ENCODE assay signal across 30 cellular contexts in genomic region chr9:95040106-95040505, GRCh38.
DNase-seq lines count a peak whose midpoint lies in the region; ATAC-seq, FAIRE-seq and TF ChIP-seq lines count a peak whose summit lies in the region.
"Had no signal": no experiment of that assay in that cellular context is flagged by ENCODE, and none has a peak within 500 bp of the region (broad histone marks: within the 10 kb centered on the region; RNA-seq: fewer than 3 reads in every experiment).

No MANE protein-coding gene starts in this region.

- H3K4me2 ChIP-seq in keratinocyte (ENCODE audit: control insufficient read depth, extremely low read depth, insufficient read depth, low read depth, low read length) = no peak overlapping the region
- H3K4me2 ChIP-seq: neural progenitor cell had no signal

- H2AFZ ChIP-seq in keratinocyte (ENCODE audit: control insufficient read depth, low read length) = no peak overlapping the region
- H2AFZ ChIP-seq: neural progenitor cell had no signal

- H3K27ac ChIP-seq in left ventricle myocardium inferior (replicated peaks) (peak overlapping the region; percentile 47), heart right ventricle (peak overlapping the region in 4 of 10 donors; percentile 13 to 53 (median 29)), keratinocyte (ENCODE audit: control insufficient read depth, insufficient read depth, low read length) (peak overlapping the region; percentile 3), gastrocnemius medialis (peak overlapping the region; percentile 70 to 98 (median 92)), uterus (peak overlapping the region; percentile 6 to 55), aorta (ENCODE audit: low read depth in 1 of 2, low read length in 2 of 2) (peak overlapping the region in 1 of 2 donors; percentile 77)
- H3K27ac ChIP-seq: neural progenitor cell, WERI-Rb-1 had no signal

- H3K27me3 ChIP-seq in left ventricle myocardium inferior (ENCODE audit: low read depth) (no peaks in the 10 kb centered on the region), heart right ventricle (no peaks in the 10 kb centered on the region), keratinocyte (ENCODE audit: control insufficient read depth, extremely low read depth, insufficient read depth, low read length) (no peaks in the 10 kb centered on the region), gastrocnemius medialis (no peaks in the 10 kb centered on the region), uterus (no peaks in the 10 kb centered on the region), aorta (ENCODE audit: control insufficient read depth in 1 of 2, insufficient read depth in 2 of 2, low read length in 1 of 2) (no peaks in the 10 kb centered on the region)
- H3K27me3 ChIP-seq: upper lobe of left lung had no signal

- no peak overlapping the region for H3K9ac ChIP-seq in keratinocyte (ENCODE audit: control insufficient read depth, extremely low read depth, insufficient read depth, low read length)
- H3K9ac ChIP-seq: neural progenitor cell had no signal

- FAIRE-seq in keratinocyte (lab: Jason Lieb, UNC) = no peak

- no peak for TF ChIP-seq POLR2A in gastrocnemius medialis (IDR thresholded peaks at IDR 0.05)
- no peak for TF ChIP-seq POLR2A in uterus (IDR thresholded peaks at IDR 0.05)

- intact Hi-C loops in left ventricle myocardium inferior (cut with micrococcal nuclease) (no loop called here), heart right ventricle (cut with DNase I) (no loop called here), gastrocnemius medialis (cut with DNase I; ENCODE audit: low total_unique reads) (no loop called here), uterus (cut with DNase I; ENCODE audit: low total_unique reads) (no loop called here), aorta (cut with DNase I) (loop anchor here in 1 of 2 donors (5.0 kb wide), 1 partner anchor 42 kb away; no protein-coding TSS in a partner anchor)

- no peaks in the 10 kb centered on the region for H3K9me1 ChIP-seq in keratinocyte (ENCODE audit: control insufficient read depth, extremely low read depth, insufficient read depth, low read length)

- no peaks in the 10 kb centered on the region for H3K9me3 ChIP-seq in left ventricle myocardium inferior (replicated peaks)
- H3K9me3 ChIP-seq in heart right ventricle = no peaks in the 10 kb centered on the region
- no peaks in the 10 kb centered on the region for H3K9me3 ChIP-seq in keratinocyte (ENCODE audit: control insufficient read depth, low read depth, low read length)
- H3K9me3 ChIP-seq in gastrocnemius medialis = no peaks in the 10 kb centered on the region
- no peaks in the 10 kb centered on the region for H3K9me3 ChIP-seq in uterus
- H3K9me3 ChIP-seq in aorta (ENCODE audit: control insufficient read depth, low read length) = no peaks in the 10 kb centered on the region
- H3K9me3 ChIP-seq: upper lobe of left lung had no signal

- in situ Hi-C loops in gastrocnemius medialis (cut with MboI; ENCODE audit: low sequenced_read_pairs in 4 of 4) = loop anchor here in 1 of 4 donors (25.0 kb wide), 1 partner anchor 253 kb away; no protein-coding TSS in a partner anchor

- no peak for DNase-seq in left ventricle myocardium inferior
- no peak for DNase-seq in heart right ventricle
- DNase-seq in keratinocyte (ENCODE audit: low read depth, low spot score) = no peak
- no peak for DNase-seq in gastrocnemius medialis
- no peak for DNase-seq in uterus
- DNase-seq in aorta = no peak
- DNase-seq in stimulated activated CD4-positive, alpha-beta T cell treated with anti-CD3 and anti-CD28 coated beads, Interleukin-4, amount 100 ng/mL, for 1 hour = no peak
- DNase-seq: activated CD4-positive, alpha-beta T cell treated with anti-CD3 and anti-CD28 coated beads, Interleukin-2, amount 10 ng/mL, durations not matched to agents 24 days and 14 days; activated CD8-positive, alpha-beta memory T cell treated with anti-CD3 and anti-CD28 coated beads, Interleukin-2, amount 10 ng/mL, durations not matched to agents 7 days and 5 days; activated naive CD4-positive, alpha-beta T cell treated with anti-CD3 and anti-CD28 coated beads, Interleukin-2, amount 10 ng/mL, durations not matched to agents 7 days and 5 days; activated T-cell treated with anti-CD3 and anti-CD28 coated beads, Interleukin-2, amount 50 U/mL, for 72 hours; AML-193; CD4-positive, alpha-beta memory T cell; central memory CD4-positive, alpha-beta T cell; effector CD4-positive, alpha-beta T cell; EL; foreskin fibroblast; hypothalamus; NCI-H1048; NCI-H187 treated with DMSO at 0.1 percent for 48 hours; NCI-H774; stimulated activated CD4-positive, alpha-beta T cell treated with anti-CD3 and anti-CD28 coated beads, Interleukin-2, amount 100 ng/mL, for 48 hours; stimulated activated naive B cell treated with anti-CD40 and anti-IgM and Interleukin-4, amounts not matched to agents 10 μg/mL and 1 μg/mL and 100 μg/mL, for 72 hours; upper lobe of left lung; WERI-Rb-1 had no signal

- no peak for TF ChIP-seq CTCF in left ventricle myocardium inferior (IDR thresholded peaks at IDR 0.05; ENCODE audit: borderline replicate concordance)
- no peak for TF ChIP-seq CTCF in heart right ventricle (IDR thresholded peaks at IDR 0.05)
- TF ChIP-seq CTCF in keratinocyte (optimal IDR thresholded peaks at IDR 0.05 in 1 of 3, IDR thresholded peaks at IDR 0.05 in 1 of 3, conservative IDR thresholded peaks at IDR 0.05 in 1 of 3; ENCODE audit: extremely low read depth in 1 of 3, insufficient read depth in 2 of 3, low read length in 3 of 3) = no peak
- no peak for TF ChIP-seq CTCF in gastrocnemius medialis (IDR thresholded peaks at IDR 0.05 in 4 of 5, conservative IDR thresholded peaks at IDR 0.05 in 1 of 5)
- no peak for TF ChIP-seq CTCF in uterus (IDR thresholded peaks at IDR 0.05)

- H3K4me1 ChIP-seq in left ventricle myocardium inferior (peaks cover 99% of the 10 kb centered on the region), heart right ventricle (peaks cover 21 to 98% (median 68%) of the 10 kb centered on the region in 9 donors), keratinocyte (ENCODE audit: control insufficient read depth, extremely low read depth, insufficient read depth, low read length) (peaks cover 45% of the 10 kb centered on the region), gastrocnemius medialis (peaks cover 69 to 78% of the 10 kb centered on the region in 2 donors), uterus (peaks cover 0 to 13% of the 10 kb centered on the region in 2 donors), aorta (ENCODE audit: control insufficient read depth in 1 of 2, insufficient read depth in 2 of 2, low read length in 2 of 2) (no peaks in the 10 kb centered on the region)
- H3K4me1 ChIP-seq: neural progenitor cell had no signal

- H4K20me1 ChIP-seq in keratinocyte (ENCODE audit: control insufficient read depth, extremely low read depth, insufficient read depth, low read length) = no peaks in the 10 kb centered on the region

- ATAC-seq in heart right ventricle (no peak), gastrocnemius medialis (no peak), aorta (ENCODE audit: low FRiP score) (no peak), GM19455 (IDR thresholded peaks at IDR 0.05; ENCODE audit: unreplicated experiment) (no peak)
- ATAC-seq: activated CD8-positive, alpha-beta memory T cell treated with anti-CD3 and anti-CD28 coated beads, Interleukin-2, amount 10 ng/mL, durations not matched to agents 7 days and 5 days; activated T-cell treated with anti-CD3 and anti-CD28 coated beads, Interleukin-2, amount 50 U/mL, for 72 hours; HCT116; stimulated activated naive B cell treated with anti-CD40 and anti-IgM and Interleukin-4, amounts not matched to agents 10 μg/mL and 1 μg/mL and 100 μg/mL, for 72 hours had no signal

- H3K36me3 ChIP-seq in left ventricle myocardium inferior (peaks cover 28% of the 10 kb centered on the region), heart right ventricle (peaks cover 0 to 73% (median 12%) of the 10 kb centered on the region in 9 donors), keratinocyte (ENCODE audit: control insufficient read depth in 2 of 2, extremely low read depth in 1 of 2, insufficient read depth in 2 of 2, low read length in 2 of 2) (peaks cover 7 to 19% of the 10 kb centered on the region in 2 experiments), gastrocnemius medialis (no peaks in the 10 kb centered on the region), uterus (no peaks in the 10 kb centered on the region), aorta (ENCODE audit: control insufficient read depth in 1 of 2, insufficient read depth in 2 of 2, low read length in 1 of 2) (peaks cover 0 to 4% of the 10 kb centered on the region in 2 donors)
- H3K36me3 ChIP-seq: neural progenitor cell, upper lobe of left lung had no signal

- peaks cover 34% of the 10 kb centered on the region for H3K79me2 ChIP-seq in keratinocyte (ENCODE audit: control insufficient read depth, insufficient read depth, low read length)

- WGBS in heart right ventricle, 2 donors = 47 to 62% methylated on average over 5 of the region's 5 CpGs
- WGBS in aorta, 2 donors = 20 to 23% methylated on average over 5 of the region's 5 CpGs

- no peak overlapping the region for H3K4me3 ChIP-seq in left ventricle myocardium inferior
- no peak overlapping the region for H3K4me3 ChIP-seq in heart right ventricle
- H3K4me3 ChIP-seq in keratinocyte (ENCODE audit: control insufficient read depth in 2 of 3, extremely low read depth in 1 of 3, insufficient read depth in 2 of 3, low read depth in 1 of 3, low read length in 3 of 3) = no peak overlapping the region
- no peak overlapping the region for H3K4me3 ChIP-seq in gastrocnemius medialis
- no peak overlapping the region for H3K4me3 ChIP-seq in uterus
- H3K4me3 ChIP-seq in aorta (ENCODE audit: low read length in 2 of 2) = no peak overlapping the region
- H3K4me3 ChIP-seq: lung, neural progenitor cell, skin epidermis, upper lobe of left lung had no signal

- dilution Hi-C loops in keratinocyte (cut with MboI; ENCODE audit: extremely low pct_ligation_motif_present, low sequenced_read_pairs) = no loop called here
